Comparison of ENCODE assay signal across 1 cellular context in the genomic region with DNA sequence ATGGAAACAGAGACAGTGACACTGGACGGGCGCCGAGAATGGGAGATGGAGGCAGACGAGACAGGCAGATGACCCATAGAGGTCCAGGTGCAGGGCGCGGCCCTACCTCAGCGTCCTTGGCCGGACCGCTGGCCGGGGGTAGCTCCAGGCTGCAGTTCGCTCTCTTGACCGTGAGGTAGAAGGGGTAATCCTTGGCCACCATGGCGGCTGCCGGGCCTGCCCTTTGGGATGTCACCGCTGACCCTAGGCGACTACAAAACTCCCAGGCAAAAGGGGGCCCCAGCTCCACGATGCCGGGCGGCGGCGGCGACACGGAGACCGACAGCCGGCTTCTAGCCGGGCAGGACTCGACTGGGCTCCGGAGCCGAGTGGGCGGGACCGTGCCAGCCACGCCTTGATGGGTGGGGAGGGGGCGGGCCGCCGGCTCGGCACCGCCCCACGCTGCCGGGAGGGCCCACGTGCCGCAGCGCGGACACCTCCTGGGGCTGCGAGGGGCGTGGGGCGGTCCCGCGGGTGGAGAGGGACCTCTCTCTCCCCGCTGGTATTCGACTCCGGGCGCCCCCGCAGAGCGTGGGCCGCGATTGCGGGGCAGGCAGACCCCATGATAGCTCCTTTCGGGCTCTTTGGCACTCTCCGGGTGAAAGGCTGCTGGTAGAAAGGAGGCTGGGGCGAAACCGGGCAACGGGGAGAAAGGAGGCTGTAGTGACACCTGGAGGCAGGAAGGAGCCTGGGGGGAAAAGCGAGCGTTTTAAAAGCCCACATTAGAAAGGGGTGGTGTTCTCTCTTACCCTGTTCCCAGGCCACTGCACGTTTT.
TF ChIP-seq lines count a peak whose summit lies in the region.

Gene ARHGEF3 (minus strand): TSS at position 353 of the 814 bp plus-strand sequence. CDS start 151 bp downstream, at position 202.

TF ChIP-seq in HepG2, 621 proteins besides CTCF, POLR2A, EP300 and RAD21 (continued from another document and continues in another):
- no peak for TF ChIP-seq ZNF296 (CRISPR knock-in tag; conservative IDR thresholded peaks at IDR 0.05)
- TF ChIP-seq ZNF850 (CRISPR knock-in tag; conservative IDR thresholded peaks at IDR 0.05): no peak; the same call in 1 of the 2 replicates
- no peak for TF ChIP-seq ZNF382 (CRISPR knock-in tag; IDR thresholded peaks at IDR 0.05; ENCODE audit: borderline replicate concordance)
- TF ChIP-seq ATF1 (CRISPR knock-in tag; IDR thresholded peaks at IDR 0.05): no peak
- TF ChIP-seq, protein P1, sequence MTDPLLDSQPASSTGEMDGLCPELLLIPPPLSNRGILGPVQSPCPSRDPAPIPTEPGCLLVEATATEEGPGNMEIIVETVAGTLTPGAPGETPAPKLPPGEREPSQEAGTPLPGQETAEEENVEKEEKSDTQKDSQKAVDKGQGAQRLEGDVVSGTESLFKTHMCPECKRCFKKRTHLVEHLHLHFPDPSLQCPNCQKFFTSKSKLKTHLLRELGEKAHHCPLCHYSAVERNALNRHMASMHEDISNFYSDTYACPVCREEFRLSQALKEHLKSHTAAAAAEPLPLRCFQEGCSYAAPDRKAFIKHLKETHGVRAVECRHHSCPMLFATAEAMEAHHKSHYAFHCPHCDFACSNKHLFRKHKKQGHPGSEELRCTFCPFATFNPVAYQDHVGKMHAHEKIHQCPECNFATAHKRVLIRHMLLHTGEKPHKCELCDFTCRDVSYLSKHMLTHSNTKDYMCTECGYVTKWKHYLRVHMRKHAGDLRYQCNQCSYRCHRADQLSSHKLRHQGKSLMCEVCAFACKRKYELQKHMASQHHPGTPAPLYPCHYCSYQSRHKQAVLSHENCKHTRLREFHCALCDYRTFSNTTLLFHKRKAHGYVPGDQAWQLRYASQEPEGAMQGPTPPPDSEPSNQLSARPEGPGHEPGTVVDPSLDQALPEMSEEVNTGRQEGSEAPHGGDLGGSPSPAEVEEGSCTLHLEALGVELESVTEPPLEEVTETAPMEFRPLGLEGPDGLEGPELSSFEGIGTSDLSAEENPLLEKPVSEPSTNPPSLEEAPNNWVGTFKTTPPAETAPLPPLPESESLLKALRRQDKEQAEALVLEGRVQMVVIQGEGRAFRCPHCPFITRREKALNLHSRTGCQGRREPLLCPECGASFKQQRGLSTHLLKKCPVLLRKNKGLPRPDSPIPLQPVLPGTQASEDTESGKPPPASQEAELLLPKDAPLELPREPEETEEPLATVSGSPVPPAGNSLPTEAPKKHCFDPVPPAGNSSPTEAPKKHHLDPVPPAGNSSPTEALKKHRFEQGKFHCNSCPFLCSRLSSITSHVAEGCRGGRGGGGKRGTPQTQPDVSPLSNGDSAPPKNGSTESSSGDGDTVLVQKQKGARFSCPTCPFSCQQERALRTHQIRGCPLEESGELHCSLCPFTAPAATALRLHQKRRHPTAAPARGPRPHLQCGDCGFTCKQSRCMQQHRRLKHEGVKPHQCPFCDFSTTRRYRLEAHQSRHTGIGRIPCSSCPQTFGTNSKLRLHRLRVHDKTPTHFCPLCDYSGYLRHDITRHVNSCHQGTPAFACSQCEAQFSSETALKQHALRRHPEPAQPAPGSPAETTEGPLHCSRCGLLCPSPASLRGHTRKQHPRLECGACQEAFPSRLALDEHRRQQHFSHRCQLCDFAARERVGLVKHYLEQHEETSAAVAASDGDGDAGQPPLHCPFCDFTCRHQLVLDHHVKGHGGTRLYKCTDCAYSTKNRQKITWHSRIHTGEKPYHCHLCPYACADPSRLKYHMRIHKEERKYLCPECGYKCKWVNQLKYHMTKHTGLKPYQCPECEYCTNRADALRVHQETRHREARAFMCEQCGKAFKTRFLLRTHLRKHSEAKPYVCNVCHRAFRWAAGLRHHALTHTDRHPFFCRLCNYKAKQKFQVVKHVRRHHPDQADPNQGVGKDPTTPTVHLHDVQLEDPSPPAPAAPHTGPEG (CRISPR knock-in tag; IDR thresholded peaks at IDR 0.05): no peak
- TF ChIP-seq, protein P2, sequence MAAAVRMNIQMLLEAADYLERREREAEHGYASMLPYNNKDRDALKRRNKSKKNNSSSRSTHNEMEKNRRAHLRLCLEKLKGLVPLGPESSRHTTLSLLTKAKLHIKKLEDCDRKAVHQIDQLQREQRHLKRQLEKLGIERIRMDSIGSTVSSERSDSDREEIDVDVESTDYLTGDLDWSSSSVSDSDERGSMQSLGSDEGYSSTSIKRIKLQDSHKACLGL (CRISPR knock-in tag; IDR thresholded peaks at IDR 0.05): peak; percentile 97
- TF ChIP-seq BRF2 (CRISPR knock-in tag; IDR thresholded peaks at IDR 0.05): no peak
- no peak for TF ChIP-seq FOXJ3 (CRISPR knock-in tag; IDR thresholded peaks at IDR 0.05; ENCODE audit: borderline replicate concordance)
- no peak for TF ChIP-seq SNRNP70 (IDR thresholded peaks at IDR 0.05; ENCODE audit: low read depth, low read length)
- no peak for TF ChIP-seq PHB2 (IDR thresholded peaks at IDR 0.05; ENCODE audit: partially characterized antibody)
- TF ChIP-seq NCOA2 (CRISPR knock-in tag; IDR thresholded peaks at IDR 0.05): no peak
- peak; percentile 89 for TF ChIP-seq SAP130 (CRISPR knock-in tag; IDR thresholded peaks at IDR 0.05; ENCODE audit: low read depth)
- TF ChIP-seq MAZ (IDR thresholded peaks at IDR 0.05; ENCODE audit: borderline replicate concordance, low read depth, low read length): 0 out of 2 replicates have a peak, but pooled peaks have one; percentile 7
- peak; percentile 76 for TF ChIP-seq MAZ (CRISPR knock-in tag; IDR thresholded peaks at IDR 0.05; ENCODE audit: low read depth)
- no peak for TF ChIP-seq NFATC3 (CRISPR knock-in tag; IDR thresholded peaks at IDR 0.05)
- TF ChIP-seq ZNF724P (CRISPR knock-in tag; IDR thresholded peaks at IDR 0.05; ENCODE audit: borderline replicate concordance): no peak
- no peak for TF ChIP-seq ZNF660 (CRISPR knock-in tag; IDR thresholded peaks at IDR 0.05; ENCODE audit: borderline replicate concordance, low read depth)
- 0 out of 2 replicates have a peak, but pooled peaks have one; percentile 3 for TF ChIP-seq FOXO1 (CRISPR knock-in tag; IDR thresholded peaks at IDR 0.05)
- TF ChIP-seq ZSCAN25 (CRISPR knock-in tag; IDR thresholded peaks at IDR 0.05): 0 out of 2 replicates have a peak, but pooled peaks have one; percentile 56
- TF ChIP-seq ZFP36L1 (CRISPR knock-in tag; IDR thresholded peaks at IDR 0.05): peak; percentile 81; the same call in 1 of the 2 replicates
- TF ChIP-seq ZNF792 (CRISPR knock-in tag; IDR thresholded peaks at IDR 0.05): peak; percentile 64; the same call in 1 of the 2 replicates
- TF ChIP-seq HDAC6 (IDR thresholded peaks at IDR 0.05; ENCODE audit: low read depth, low read length): no peak
- peak; percentile 31; the same call in 1 of the 2 replicates for TF ChIP-seq ZNF691 (CRISPR knock-in tag; IDR thresholded peaks at IDR 0.05; ENCODE audit: borderline replicate concordance, low read depth)
- TF ChIP-seq RAD51 (IDR thresholded peaks at IDR 0.05; ENCODE audit: borderline replicate concordance): no peak
- no peak for TF ChIP-seq CREM (IDR thresholded peaks at IDR 0.05)
- TF ChIP-seq CREM (CRISPR knock-in tag; IDR thresholded peaks at IDR 0.05): no peak
- peak; percentile 68; the same call in 1 of the 2 replicates for TF ChIP-seq ZNF598 (CRISPR knock-in tag; IDR thresholded peaks at IDR 0.05; ENCODE audit: borderline replicate concordance)
- peak; percentile 19; the same call in 1 of the 2 replicates for TF ChIP-seq BCL6 (CRISPR knock-in tag; IDR thresholded peaks at IDR 0.05)
- 0 out of 2 replicates have a peak, but pooled peaks have one; percentile 43 for TF ChIP-seq THAP8 (CRISPR knock-in tag; IDR thresholded peaks at IDR 0.05; ENCODE audit: borderline replicate concordance)
- TF ChIP-seq ZNF20 (CRISPR knock-in tag; IDR thresholded peaks at IDR 0.05): no peak
- peak; percentile 51; the same call in 1 of the 2 replicates for TF ChIP-seq ESRRA (CRISPR knock-in tag; IDR thresholded peaks at IDR 0.05; ENCODE audit: low read depth)
- no peak; the same call in 1 of the 2 replicates for TF ChIP-seq ZNF263 (CRISPR knock-in tag; IDR thresholded peaks at IDR 0.05)
- no peak; the same call in 1 of the 2 replicates for TF ChIP-seq KLF6 (CRISPR knock-in tag; IDR thresholded peaks at IDR 0.05)
- TF ChIP-seq ZNF24 (IDR thresholded peaks at IDR 0.05): no peak
- peak; percentile 91 for TF ChIP-seq ARNTL (CRISPR knock-in tag; IDR thresholded peaks at IDR 0.05)
- no peak for TF ChIP-seq ZKSCAN1 (IDR thresholded peaks at IDR 0.05; ENCODE audit: low read length)
- no peak for TF ChIP-seq KLF16 (CRISPR knock-in tag; IDR thresholded peaks at IDR 0.05)
- TF ChIP-seq HNRNPH1 (optimal IDR thresholded peaks at IDR 0.05; ENCODE audit: low read depth, low read length): no peak
- TF ChIP-seq CBX2 (IDR thresholded peaks at IDR 0.05; ENCODE audit: low read depth, low read length): no peak
- no peak for TF ChIP-seq CBX2 (CRISPR knock-in tag; IDR thresholded peaks at IDR 0.05; ENCODE audit: low read depth)
- peak; percentile 81 for TF ChIP-seq HDAC1 (CRISPR knock-in tag; IDR thresholded peaks at IDR 0.05)
- TF ChIP-seq NR2F6 (IDR thresholded peaks at IDR 0.05): no peak
- TF ChIP-seq NR2F6 (CRISPR knock-in tag; IDR thresholded peaks at IDR 0.05): 0 out of 2 replicates have a peak, but pooled peaks have one; percentile 8
- peak; percentile 39; the same call in 1 of the 2 replicates for TF ChIP-seq SNAI1 (CRISPR knock-in tag; IDR thresholded peaks at IDR 0.05; ENCODE audit: borderline replicate concordance)
- TF ChIP-seq, protein P3, sequence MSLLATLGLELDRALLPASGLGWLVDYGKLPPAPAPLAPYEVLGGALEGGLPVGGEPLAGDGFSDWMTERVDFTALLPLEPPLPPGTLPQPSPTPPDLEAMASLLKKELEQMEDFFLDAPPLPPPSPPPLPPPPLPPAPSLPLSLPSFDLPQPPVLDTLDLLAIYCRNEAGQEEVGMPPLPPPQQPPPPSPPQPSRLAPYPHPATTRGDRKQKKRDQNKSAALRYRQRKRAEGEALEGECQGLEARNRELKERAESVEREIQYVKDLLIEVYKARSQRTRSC (CRISPR knock-in tag; IDR thresholded peaks at IDR 0.05; ENCODE audit: low read depth): no peak; the same call in 1 of the 2 replicates
- TF ChIP-seq KDM1A (CRISPR knock-in tag; IDR thresholded peaks at IDR 0.05): no peak
- TF ChIP-seq ZNF180 (CRISPR knock-in tag; IDR thresholded peaks at IDR 0.05; ENCODE audit: borderline replicate concordance, low read depth): no peak
- TF ChIP-seq HNRNPUL1 (IDR thresholded peaks at IDR 0.05; ENCODE audit: low read depth, low read length): no peak
- TF ChIP-seq, protein P4, sequence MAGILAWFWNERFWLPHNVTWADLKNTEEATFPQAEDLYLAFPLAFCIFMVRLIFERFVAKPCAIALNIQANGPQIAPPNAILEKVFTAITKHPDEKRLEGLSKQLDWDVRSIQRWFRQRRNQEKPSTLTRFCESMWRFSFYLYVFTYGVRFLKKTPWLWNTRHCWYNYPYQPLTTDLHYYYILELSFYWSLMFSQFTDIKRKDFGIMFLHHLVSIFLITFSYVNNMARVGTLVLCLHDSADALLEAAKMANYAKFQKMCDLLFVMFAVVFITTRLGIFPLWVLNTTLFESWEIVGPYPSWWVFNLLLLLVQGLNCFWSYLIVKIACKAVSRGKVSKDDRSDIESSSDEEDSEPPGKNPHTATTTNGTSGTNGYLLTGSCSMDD (CRISPR knock-in tag; IDR thresholded peaks at IDR 0.05): no peak
- no peak for TF ChIP-seq NCOA5 (CRISPR knock-in tag; IDR thresholded peaks at IDR 0.05)
- TF ChIP-seq ZBTB2 (CRISPR knock-in tag; IDR thresholded peaks at IDR 0.05; ENCODE audit: low read depth): no peak
